In genomic region chr2:231390667-231391066, GRCh38 we compare ENCODE assay signal across 26 cellular contexts. TPM values are rescaled to one million over a fixed set of nuclear protein-coding genes. Genes with fewer than 3 reads are reported as not detected.
DNase-seq lines count a peak whose midpoint lies in the region; ATAC-seq and TF ChIP-seq lines count a peak whose summit lies in the region.
"Had no signal": no experiment of that assay in that cellular context is flagged by ENCODE, and none has a peak within 500 bp of the region (broad histone marks: within the 10 kb centered on the region; RNA-seq: fewer than 3 reads in every experiment).

No MANE protein-coding gene starts in this region.

- peaks cover 4% of the 10 kb centered on the region for H3K9me3 Mint-ChIP-seq in mesothelial cell of epicardium
- H3K9me3 Mint-ChIP-seq: activated T-cell treated with anti-CD3 and anti-CD28 coated beads, Interleukin-2, amount 50 U/mL, for 24 hours; stimulated activated naive CD8-positive, alpha-beta T cell treated with anti-CD3 and anti-CD28 coated beads, Interleukin-15, Interleukin-2, amounts not matched to agents 100 ng/mL and 50 ng/mL, for 24 hours had no signal

- no peaks in the 10 kb centered on the region for H3K36me3 ChIP-seq in thyroid gland
- H3K36me3 ChIP-seq: adrenal gland, breast epithelium, transverse colon had no signal

- DNase-seq in AML-193 (lab: John Stamatoyannopoulos, UW) (peak; percentile 35 to 46), KBM-7 (peak; percentile 45), SKM-1 (lab: John Stamatoyannopoulos, UW; ENCODE audit: unreplicated experiment) (peak; percentile 69), mesothelial cell of epicardium (ENCODE audit: low spot score in 2 of 2, unreplicated experiment in 2 of 2) (no peak), thyroid gland (no peak), NCI-H526 treated with DMSO at 0.1 percent for 48 hours (lab: John Stamatoyannopoulos, UW) (no peak)
- DNase-seq: activated CD8-positive, alpha-beta memory T cell treated with anti-CD3 and anti-CD28 coated beads for 24 hours; activated naive CD4-positive, alpha-beta T cell; activated T-cell treated with anti-CD3 and anti-CD28 coated beads, Interleukin-2, amount 50 U/mL, for 24 hours; adrenal gland; Calu3; cortex of kidney; naive thymus-derived CD8-positive, alpha-beta T cell; NCI-H1048; NCI-H187 treated with DMSO at 0.1 percent for 48 hours; NCI-H345; stimulated activated CD4-positive, alpha-beta T cell treated with anti-CD3 and anti-CD28 coated beads, Interleukin-4, amount 100 ng/mL, for 24 hours; T1000; transverse colon had no signal

- peaks cover 4% of the 10 kb centered on the region for H3K36me3 Mint-ChIP-seq in mesothelial cell of epicardium
- H3K36me3 Mint-ChIP-seq: naive thymus-derived CD8-positive, alpha-beta T cell had no signal

- no peak overlapping the region for H3K27ac ChIP-seq in thyroid gland
- H3K27ac ChIP-seq: adrenal gland, breast epithelium, parathyroid adenoma, transverse colon had no signal

- no peak for ATAC-seq in GM21825 (IDR thresholded peaks at IDR 0.05; ENCODE audit: unreplicated experiment)
- no peak for ATAC-seq in GM19351 (IDR thresholded peaks at IDR 0.05; ENCODE audit: unreplicated experiment)
- ATAC-seq: naive thymus-derived CD8-positive, alpha-beta T cell; right cardiac atrium had no signal

- H3K4me1 Mint-ChIP-seq in mesothelial cell of epicardium: peaks cover 14% of the 10 kb centered on the region

- WGBS in thyroid gland, 2 donors: 80% methylated on average over 8 of the region's 8 CpGs

- peaks cover 14% of the 10 kb centered on the region for H3K27me3 Mint-ChIP-seq in mesothelial cell of epicardium (ENCODE audit: low read depth)
- H3K27me3 Mint-ChIP-seq: memory B cell had no signal

- no peak overlapping the region for H3K4me3 ChIP-seq in thyroid gland (replicated peaks in 1 of 3)
- H3K4me3 ChIP-seq: adrenal gland, breast epithelium, transverse colon had no signal

- peaks cover 0 to 6% of the 10 kb centered on the region in 2 donors for H3K4me1 ChIP-seq in thyroid gland
- H3K4me1 ChIP-seq: parathyroid adenoma had no signal

- intact Hi-C loops in thyroid gland (cut with DNase I): no loop called here

- in situ Hi-C loops in KBM-7 (cut with MboI; ENCODE audit: low pct_unique_long_range_greater_than_20kb, low sequenced_read_pairs): no loop called here

- H3K27me3 ChIP-seq in thyroid gland: no peaks in the 10 kb centered on the region
- H3K27me3 ChIP-seq: adrenal gland had no signal

- peak overlapping the region; percentile 40 for H3K27ac Mint-ChIP-seq in mesothelial cell of epicardium
- H3K27ac Mint-ChIP-seq: activated T-cell treated with anti-CD3 and anti-CD28 coated beads, Interleukin-2, amount 50 U/mL, for 24 hours had no signal

- TF ChIP-seq CTCF in mesothelial cell of epicardium (IDR thresholded peaks at IDR 0.05; ENCODE audit: unreplicated experiment) (no peak), thyroid gland (IDR thresholded peaks at IDR 0.05) (no peak)

- H3K9me3 ChIP-seq in thyroid gland: no peaks in the 10 kb centered on the region
- H3K9me3 ChIP-seq: adrenal gland, breast epithelium, transverse colon had no signal

- no peak for TF ChIP-seq POLR2A in thyroid gland (IDR thresholded peaks at IDR 0.05)

- no peak overlapping the region for H3K4me3 Mint-ChIP-seq in mesothelial cell of epicardium
- H3K4me3 Mint-ChIP-seq: activated T-cell treated with anti-CD3 and anti-CD28 coated beads, Interleukin-2, amount 50 U/mL, for 24 hours; memory B cell; stimulated activated naive CD8-positive, alpha-beta T cell treated with anti-CD3 and anti-CD28 coated beads, Interleukin-15, Interleukin-2, amounts not matched to agents 100 ng/mL and 50 ng/mL, for 24 hours had no signal

RNA-seq across cellular contexts. Expression of gene B3GNT7, which starts 4.8 kb away (rescaled TPM):
- total RNA-seq in mesothelial cell of epicardium (5.2 to 7.0 TPM (median 5.6 TPM) in 3 replicates), thyroid gland (10 to 100 TPM in 1 of 4 donors, 1 to 10 TPM in 3; 6.5 to 19.2 (median 7.8) TPM)

Comparison
In these comparisons a context has a peak if more than half of its experiments do, and no peak if none do; other contexts are left out.
1. DNase-seq: peak in AML-193 (2 of 2), KBM-7 (single experiment) and SKM-1 (single experiment); none in mesothelial cell of epicardium (0 of 2), thyroid gland (0 of 2) and NCI-H526 treated with DMSO at 0.1 percent for 48 hours (single experiment).